ENCODE assay signal across 27 cellular contexts in the genomic region with DNA sequence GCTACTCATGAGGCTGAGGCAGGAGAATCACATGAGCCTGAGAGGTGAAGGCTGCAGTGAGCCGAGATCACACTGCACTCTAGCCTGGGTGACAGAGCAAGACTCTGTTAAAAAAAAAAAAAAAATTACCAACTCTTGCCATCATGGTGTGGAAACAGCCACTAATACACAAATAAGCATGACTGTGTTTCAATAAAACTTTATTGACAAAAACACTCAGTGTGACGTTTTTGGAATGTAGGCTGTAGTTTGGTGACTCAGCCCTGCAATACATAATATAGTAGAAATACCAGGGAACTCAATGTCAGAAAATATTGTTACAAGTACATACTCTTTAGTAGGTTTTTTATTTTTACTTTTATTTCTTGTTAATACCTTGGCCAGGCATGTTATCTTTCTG.
"Had no signal": no experiment of that assay in that cellular context is flagged by ENCODE, and none has a peak within 500 bp of the region (broad histone marks: within the 10 kb centered on the region; RNA-seq: fewer than 3 reads in every experiment).

No MANE protein-coding gene starts in this region.

- H3K27ac ChIP-seq: colonic mucosa, epithelial cell of prostate, left ventricle myocardium inferior, lower lobe of right lung, prostate gland, right atrium auricular region, sigmoid colon, stomach, thyroid gland had no signal

- H3K4me3 Mint-ChIP-seq: dendritic cell treated with granulocyte-macrophage colony-stimulating factor and Interleukin-4, amounts not matched to agents 40 ng/mL and 50 ng/mL, for 4 days; endodermal cell; immature natural killer cell; naive thymus-derived CD8-positive, alpha-beta T cell; nephron progenitor cell; stimulated activated effector memory CD8-positive, alpha-beta T cell treated with anti-CD3 and anti-CD28 coated beads, Interleukin-12 subunit alpha, Interleukin-12 subunit beta, amount 100 ng/mL, for 72 hours; type B pancreatic cell had no signal

- H3K27me3 Mint-ChIP-seq: dendritic cell treated with granulocyte-macrophage colony-stimulating factor and Interleukin-4, amounts not matched to agents 40 ng/mL and 50 ng/mL, for 4 days; naive thymus-derived CD8-positive, alpha-beta T cell; type B pancreatic cell had no signal

- ATAC-seq: esophagus mucosa; left colon; lower lobe of right lung; naive thymus-derived CD8-positive, alpha-beta T cell; stimulated activated effector memory CD8-positive, alpha-beta T cell treated with anti-CD3 and anti-CD28 coated beads, Interleukin-12 subunit alpha, Interleukin-12 subunit beta, amount 100 ng/mL, for 72 hours had no signal

- H3K4me3 ChIP-seq: colonic mucosa, left ventricle myocardium inferior, lower lobe of right lung, prostate gland, right atrium auricular region, sigmoid colon, stomach, thyroid gland had no signal

- H3K9me3 Mint-ChIP-seq: dendritic cell treated with granulocyte-macrophage colony-stimulating factor and Interleukin-4, amounts not matched to agents 40 ng/mL and 50 ng/mL, for 4 days; immature natural killer cell; type B pancreatic cell had no signal

- H3K27me3 ChIP-seq: colonic mucosa, right atrium auricular region, sigmoid colon, stomach, thyroid gland had no signal

- H3K36me3 ChIP-seq: colonic mucosa, left ventricle myocardium inferior, lower lobe of right lung, prostate gland, right atrium auricular region, sigmoid colon, stomach, thyroid gland had no signal

- H3K4me1 ChIP-seq: colonic mucosa, left ventricle myocardium inferior, prostate gland, right atrium auricular region, sigmoid colon, stomach, thyroid gland had no signal

- H3K27ac Mint-ChIP-seq: dendritic cell treated with granulocyte-macrophage colony-stimulating factor and Interleukin-4, amounts not matched to agents 40 ng/mL and 50 ng/mL, for 4 days; endodermal cell; immature natural killer cell; naive thymus-derived CD8-positive, alpha-beta T cell; stimulated activated effector memory CD8-positive, alpha-beta T cell treated with anti-CD3 and anti-CD28 coated beads, Interleukin-12 subunit alpha, Interleukin-12 subunit beta, amount 100 ng/mL, for 72 hours; type B pancreatic cell had no signal

- DNase-seq: colonic mucosa; effector CD8-positive, alpha-beta T cell; endodermal cell; foreskin melanocyte; hypothalamus; immature natural killer cell; islet precursor cell; kidney glomerular epithelial cell; left colon; left ventricle myocardium inferior; lower lobe of right lung; naive thymus-derived CD8-positive, alpha-beta T cell; nephron progenitor cell; nucleus accumbens; sigmoid colon; stimulated activated CD4-positive, alpha-beta T cell treated with anti-CD3 and anti-CD28 coated beads, Interleukin-2, amount 100 ng/mL, for 24 hours; stimulated activated CD4-positive, alpha-beta T cell treated with anti-CD3 and anti-CD28 coated beads, Interleukin-4, amount 100 ng/mL, for 24 hours; stimulated activated naive CD4-positive, alpha-beta T cell treated with Interleukin-2 at 50 U/mL for 16 hours; stomach; thyroid gland had no signal

- H3K9me3 ChIP-seq: colonic mucosa, left ventricle myocardium inferior, lower lobe of right lung, prostate gland, right atrium auricular region, sigmoid colon, stomach, thyroid gland had no signal

- H3K36me3 Mint-ChIP-seq: stimulated activated effector memory CD8-positive, alpha-beta T cell treated with anti-CD3 and anti-CD28 coated beads, Interleukin-12 subunit alpha, Interleukin-12 subunit beta, amount 100 ng/mL, for 72 hours; type B pancreatic cell had no signal
